Comparison of ENCODE assay signal across 17 cellular contexts in the genomic region with DNA sequence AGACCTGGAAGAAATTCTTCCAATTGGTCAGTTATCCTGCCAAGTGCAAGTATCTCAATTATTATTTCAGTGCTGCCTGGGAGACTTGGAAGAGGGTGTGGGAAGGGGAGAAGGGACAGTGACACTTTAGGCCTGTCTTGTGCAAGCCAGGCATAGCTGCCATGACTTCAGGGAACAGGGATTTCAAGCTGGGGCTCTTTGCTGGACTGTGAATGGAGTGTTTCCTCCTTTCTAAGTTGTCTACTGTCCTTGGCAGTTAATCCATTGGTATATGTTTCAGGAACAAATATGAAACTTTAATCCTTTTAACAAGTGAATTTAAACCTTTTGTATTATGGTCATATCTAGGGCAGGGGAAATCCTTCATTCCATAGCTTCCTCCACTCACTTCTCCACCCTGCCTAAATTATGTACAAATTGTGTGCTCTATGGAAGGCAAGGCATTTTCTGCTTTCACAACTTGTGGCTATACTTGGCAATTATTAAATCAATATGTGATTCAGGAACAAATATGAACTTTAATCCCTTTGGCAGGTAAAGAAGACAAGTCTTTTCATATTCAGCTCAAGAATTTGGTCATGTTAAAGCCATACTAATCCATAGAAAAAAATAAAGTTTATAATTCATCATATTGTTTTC.
"Had no signal": no experiment of that assay in that cellular context is flagged by ENCODE, and none has a peak within 500 bp of the region (broad histone marks: within the 10 kb centered on the region; RNA-seq: fewer than 3 reads in every experiment).

No MANE protein-coding gene starts in this region.

- ATAC-seq: foreskin keratinocyte; left colon; mucosa of descending colon; naive thymus-derived CD8-positive, alpha-beta T cell had no signal

- DNase-seq: effector memory CD4-positive, alpha-beta T cell; foreskin keratinocyte; head of caudate nucleus; left colon; mucosa of descending colon; naive thymus-derived CD8-positive, alpha-beta T cell; posterior cingulate gyrus; sigmoid colon; stimulated activated CD4-positive, alpha-beta T cell treated with anti-CD3 and anti-CD28 coated beads, Interleukin-12 subunit alpha, Interleukin-12 subunit beta, amount 100 ng/mL, for 4 hours; stimulated activated naive CD4-positive, alpha-beta T cell treated with Interleukin-2 at 50 U/mL for 16 hours; thyroid gland had no signal

- H3K36me3 ChIP-seq: neutrophil, sigmoid colon, suprapubic skin, thyroid gland had no signal

- H3K9me3 ChIP-seq: mucosa of descending colon, neutrophil, sigmoid colon, suprapubic skin, thyroid gland had no signal

- H3K4me2 ChIP-seq: hepatocyte had no signal

- H3K27ac ChIP-seq: foreskin keratinocyte, hepatocyte, neutrophil, sigmoid colon, skin epidermis, suprapubic skin, thyroid gland had no signal

- H3K4me3 ChIP-seq: hepatocyte, mucosa of descending colon, sigmoid colon, skin epidermis, suprapubic skin, thyroid gland had no signal

- FAIRE-seq: endometrium, urothelium cell line had no signal

- H2AFZ ChIP-seq: hepatocyte had no signal

- H3K27me3 ChIP-seq: foreskin keratinocyte, hepatocyte, neutrophil, sigmoid colon, suprapubic skin, thyroid gland had no signal

- H3K79me2 ChIP-seq: hepatocyte had no signal

- H3K4me1 ChIP-seq: foreskin keratinocyte, sigmoid colon, suprapubic skin, thyroid gland had no signal
